22 cellular contexts compared by ENCODE assay signal in the genomic region with DNA sequence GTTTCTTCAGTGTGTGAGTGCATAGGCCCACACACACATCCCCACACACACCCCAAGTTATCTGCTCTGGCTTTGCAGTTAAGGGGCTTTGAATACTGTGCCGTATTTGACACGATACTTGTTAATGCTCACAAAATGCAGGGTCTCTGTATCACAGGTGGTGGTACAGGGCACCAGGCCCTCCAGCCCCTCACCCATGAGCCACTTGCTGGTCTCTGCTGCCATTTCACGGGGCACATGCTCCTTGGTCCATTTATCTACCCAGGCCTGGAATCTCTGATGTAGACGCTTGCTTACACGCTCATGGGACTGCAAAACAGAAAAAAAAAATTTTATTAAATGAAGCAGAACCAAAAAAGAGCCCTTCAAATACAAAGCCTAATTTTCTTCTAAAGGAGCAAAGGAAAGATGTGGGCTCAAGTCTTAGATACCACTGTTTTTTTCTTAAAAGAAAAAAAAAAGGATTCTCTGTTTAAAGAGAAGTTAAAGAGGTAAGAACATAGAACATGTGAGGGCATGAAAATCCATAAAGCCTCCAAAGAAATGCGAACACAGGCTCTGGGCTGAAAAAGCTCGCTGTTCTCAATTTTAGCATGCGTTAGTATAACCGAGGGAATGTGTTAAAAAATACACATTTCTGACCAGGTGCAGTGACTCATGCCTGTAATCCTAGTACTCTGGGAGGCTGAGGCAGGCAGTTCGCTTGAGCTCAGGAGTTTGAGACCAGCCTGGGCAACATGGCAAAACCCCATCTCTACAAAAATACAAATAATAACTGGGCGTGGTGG.
"Had no signal": no experiment of that assay in that cellular context is flagged by ENCODE, and none has a peak within 500 bp of the region (broad histone marks: within the 10 kb centered on the region; RNA-seq: fewer than 3 reads in every experiment).

No MANE protein-coding gene starts in this region.

- H3K36me3 ChIP-seq: ovary, prostate gland had no signal

- H3K27me3 Mint-ChIP-seq: activated CD4-positive, alpha-beta memory T cell treated with anti-CD3 and anti-CD28 coated beads for 36 hours; activated CD8-positive, alpha-beta memory T cell treated with anti-CD3 and anti-CD28 coated beads, Interleukin-2, amount 10 ng/mL, durations not matched to agents 7 days and 5 days; activated naive CD8-positive, alpha-beta T cell treated with anti-CD3 and anti-CD28 coated beads, Interleukin-2, amount 50 U/mL, for 24 hours had no signal

- H3K9me3 ChIP-seq: left lung, neutrophil, ovary, prostate gland had no signal

- H3K4me3 ChIP-seq: coronary artery, left lung, ovary, prostate gland had no signal

- DNase-seq: activated CD4-positive, alpha-beta memory T cell treated with anti-CD3 and anti-CD28 coated beads for 36 hours; activated CD4-positive, alpha-beta T cell treated with anti-CD3 and anti-CD28 coated beads for 48 hours; activated CD4-positive, CD25-positive, alpha-beta regulatory T cell; activated CD8-positive, alpha-beta memory T cell treated with anti-CD3 and anti-CD28 coated beads, Interleukin-2, amount 10 ng/mL, durations not matched to agents 7 days and 5 days; activated gamma-delta T cell treated with Interleukin-2 at 50 U/mL for 16 hours; activated naive CD8-positive, alpha-beta T cell treated with anti-CD3 and anti-CD28 coated beads, Interleukin-2, amount 50 U/mL, for 24 hours; activated T-cell treated with anti-CD3 and anti-CD28 coated beads for 4 hours; cerebellar nuclear complex; endodermal cell; erythroblast; foreskin melanocyte; kidney glomerular epithelial cell; left lung; midbrain; natural killer cell; ovary; stimulated activated CD4-positive, alpha-beta T cell treated with anti-CD3 and anti-CD28 coated beads, Interleukin-4, amount 100 ng/mL, for 1 hour; stimulated activated naive CD4-positive, alpha-beta T cell treated with Interleukin-2 at 50 U/mL for 16 hours; T1000 had no signal

- ATAC-seq: activated CD8-positive, alpha-beta memory T cell treated with anti-CD3 and anti-CD28 coated beads, Interleukin-2, amount 10 ng/mL, durations not matched to agents 7 days and 5 days; activated naive CD8-positive, alpha-beta T cell treated with anti-CD3 and anti-CD28 coated beads, Interleukin-2, amount 50 U/mL, for 24 hours; left lung; natural killer cell had no signal

- H3K9me3 Mint-ChIP-seq: activated CD4-positive, alpha-beta memory T cell treated with anti-CD3 and anti-CD28 coated beads for 36 hours; activated naive CD8-positive, alpha-beta T cell treated with anti-CD3 and anti-CD28 coated beads, Interleukin-2, amount 50 U/mL, for 24 hours; endodermal cell; natural killer cell had no signal

- H3K4me3 Mint-ChIP-seq: activated CD4-positive, alpha-beta memory T cell treated with anti-CD3 and anti-CD28 coated beads for 36 hours; activated CD8-positive, alpha-beta memory T cell treated with anti-CD3 and anti-CD28 coated beads, Interleukin-2, amount 10 ng/mL, durations not matched to agents 7 days and 5 days; activated naive CD8-positive, alpha-beta T cell treated with anti-CD3 and anti-CD28 coated beads, Interleukin-2, amount 50 U/mL, for 24 hours; endodermal cell; natural killer cell had no signal

- H3K27me3 ChIP-seq: left lung, neutrophil, ovary had no signal

- H3K27ac ChIP-seq: coronary artery, left lung, neutrophil, ovary, prostate gland had no signal

- H3K27ac Mint-ChIP-seq: activated CD4-positive, alpha-beta memory T cell treated with anti-CD3 and anti-CD28 coated beads for 36 hours; endodermal cell had no signal
